Comparison of ENCODE assay signal across 3 cellular contexts in genomic region chr3:43738305-43738704, GRCh38.
TF ChIP-seq lines count a peak whose summit lies in the region.

No MANE protein-coding gene starts in this region.

TF ChIP-seq in IMR-90, 13 proteins besides CTCF, POLR2A, EP300 and RAD21:
- TF ChIP-seq FOS (IDR thresholded peaks at IDR 0.05; ENCODE audit: low read depth, low read length) (no peak), CEBPB (IDR thresholded peaks at IDR 0.05; ENCODE audit: low read depth, low read length) (no peak), NFE2L2 (IDR thresholded peaks at IDR 0.05; ENCODE audit: low read depth, low read length) (no peak), USF2 (IDR thresholded peaks at IDR 0.05; ENCODE audit: low read depth, low read length) (no peak)

TF ChIP-seq in H1, 55 proteins besides CTCF, POLR2A, EP300 and RAD21:
- TF ChIP-seq KDM4A (IDR thresholded peaks at IDR 0.05; ENCODE audit: low read depth, low read length, severe bottlenecking) (no peak), YY1 (IDR thresholded peaks at IDR 0.05; ENCODE audit: low read depth, low read length) (no peak), SAP30 (IDR thresholded peaks at IDR 0.05; ENCODE audit: insufficient read depth, insufficient replicate concordance, low read length) (no peak), MAX (IDR thresholded peaks at IDR 0.05) (no peak), JUND (IDR thresholded peaks at IDR 0.05; ENCODE audit: low read length) (no peak), FOSL1 (IDR thresholded peaks at IDR 0.05; ENCODE audit: insufficient read depth, low read depth, low read length) (no peak), SP2 (IDR thresholded peaks at IDR 0.05; ENCODE audit: low read length) (no peak), RXRA (IDR thresholded peaks at IDR 0.05; ENCODE audit: insufficient read depth, low read depth, low read length) (no peak), KDM1A (IDR thresholded peaks at IDR 0.05; ENCODE audit: borderline replicate concordance, low read length) (no peak), TAF7 (optimal IDR thresholded peaks at IDR 0.05; ENCODE audit: borderline replicate concordance, low read depth, low read length) (no peak), RNF2 (IDR thresholded peaks at IDR 0.05; ENCODE audit: borderline replicate concordance, low read depth, low read length, missing control alignments, poor library complexity, severe bottlenecking) (no peak)

TF ChIP-seq in WTC11, 78 proteins besides CTCF, POLR2A, EP300 and RAD21:
- TF ChIP-seq SMAD4 (CRISPR knock-in tag; IDR thresholded peaks at IDR 0.05): no peak
TF ChIP-seq in WTC11: peak in this region for 0.
